22 cellular contexts compared by ENCODE assay signal in the genomic region with DNA sequence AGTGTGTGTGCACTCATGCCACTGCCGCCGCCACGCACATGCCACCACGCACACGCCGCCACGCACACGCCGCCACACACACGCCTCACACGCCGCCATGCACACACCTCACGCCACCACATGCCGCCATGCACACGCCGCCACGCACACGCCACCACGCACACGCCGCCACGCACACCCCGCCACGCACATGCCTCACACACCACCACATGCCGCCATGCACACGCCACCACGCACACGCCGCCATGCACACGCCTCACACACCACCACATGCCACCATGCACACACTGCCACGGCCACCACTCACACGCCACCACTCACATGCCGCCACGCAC. TPM values are rescaled to one million over a fixed set of nuclear protein-coding genes. Genes with fewer than 3 reads are reported as not detected.
DNase-seq lines count a peak whose midpoint lies in the region; ATAC-seq, FAIRE-seq and TF ChIP-seq lines count a peak whose summit lies in the region.
"Had no signal": no experiment of that assay in that cellular context is flagged by ENCODE, and none has a peak within 500 bp of the region (broad histone marks: within the 10 kb centered on the region; RNA-seq: fewer than 3 reads in every experiment).

No MANE protein-coding gene starts in this region.

- H3K9ac ChIP-seq in H9 (ENCODE audit: extremely low read depth, insufficient read length, low read length) = no peak overlapping the region
- H3K9ac ChIP-seq in GM12878 (ENCODE audit: control insufficient read depth, insufficient read depth, low read length) = no peak overlapping the region

- H3K23ac ChIP-seq in H9 (ENCODE audit: insufficient read length, low read depth, low read length) = no peak overlapping the region

- no peak for TF ChIP-seq CTCF in activated CD8-positive, alpha-beta T cell treated with anti-CD3 and anti-CD28 coated beads for 36 hours (IDR thresholded peaks at IDR 0.05)
- TF ChIP-seq CTCF in H9 (conservative IDR thresholded peaks at IDR 0.05) (no peak), GM12878 (IDR thresholded peaks at IDR 0.05 in 2 of 3, conservative IDR thresholded peaks at IDR 0.05 in 1 of 3; ENCODE audit: control insufficient read depth in 2 of 3, extremely low read depth in 1 of 3, insufficient read depth in 1 of 3, low read depth in 3 of 3, low read length in 3 of 3) (no peak), neural crest cell (conservative IDR thresholded peaks at IDR 0.05) (no peak)

- BruUV-seq in GM12878 (replicated peaks; lab: Mats Ljungman, UMichigan) = no TSS peak

- peaks cover 3% of the 10 kb centered on the region for H3K27me3 Mint-ChIP-seq in activated CD8-positive, alpha-beta T cell treated with anti-CD3 and anti-CD28 coated beads, Interleukin-2, amount 10 ng/mL, durations not matched to agents 7 days and 5 days (ENCODE audit: low read depth)
- H3K27me3 Mint-ChIP-seq in activated CD8-positive, alpha-beta T cell treated with anti-CD3 and anti-CD28 coated beads for 36 hours = no peaks in the 10 kb centered on the region
- H3K27me3 Mint-ChIP-seq in H9 (ENCODE audit: low read depth) = no peaks in the 10 kb centered on the region
- no peaks in the 10 kb centered on the region for H3K27me3 Mint-ChIP-seq in neural crest cell (ENCODE audit: low read depth)

- no peak overlapping the region for H4K91ac ChIP-seq in H9 (ENCODE audit: insufficient read length, low read depth, low read length)

- H3K9me3 Mint-ChIP-seq in activated CD8-positive, alpha-beta T cell treated with anti-CD3 and anti-CD28 coated beads, Interleukin-2, amount 10 ng/mL, durations not matched to agents 7 days and 5 days (ENCODE audit: insufficient read depth) = no peaks in the 10 kb centered on the region
- no peaks in the 10 kb centered on the region for H3K9me3 Mint-ChIP-seq in activated CD8-positive, alpha-beta T cell treated with anti-CD3 and anti-CD28 coated beads for 36 hours
- H3K9me3 Mint-ChIP-seq in H9 (peaks cover 0 to 3% of the 10 kb centered on the region in 2 experiments; a peak in 2 of 5 replicates), neural crest cell (no peaks in the 10 kb centered on the region)
- H3K9me3 Mint-ChIP-seq: CD4-positive, CD25-positive, alpha-beta regulatory T cell had no signal

- no peak overlapping the region for H3K4ac ChIP-seq in H9 (ENCODE audit: low read depth, low read length)

- H3K4me2 ChIP-seq in H9 (ENCODE audit: insufficient read depth, insufficient read length, low read length) (no peak overlapping the region), GM12878 (ENCODE audit: control insufficient read depth, insufficient read depth) (no peak overlapping the region)

- TF ChIP-seq POLR2A in GM12878 (IDR thresholded peaks at IDR 0.05; ENCODE audit: low read depth, low read length) = peak; percentile 52; the same call in 1 of the 2 replicates

- no peak for TF ChIP-seq EP300 in GM12878 (IDR thresholded peaks at IDR 0.05; ENCODE audit: borderline replicate concordance in 1 of 2, control insufficient read depth in 1 of 2, low read depth in 2 of 2, low read length in 2 of 2)

- no peaks in the 10 kb centered on the region for H3K36me3 ChIP-seq in GM12878 (ENCODE audit: control insufficient read depth in 2 of 2, insufficient read depth in 2 of 2, low read length in 1 of 2)

- no peak overlapping the region for H3T11ph ChIP-seq in H9 (ENCODE audit: low read length)

- H3K4me1 ChIP-seq in H9 (ENCODE audit: insufficient read depth, low read length) (no peaks in the 10 kb centered on the region), GM12878 (ENCODE audit: control insufficient read depth, insufficient read depth, low read length) (no peaks in the 10 kb centered on the region)
- H3K4me1 ChIP-seq: Caco-2 had no signal

- no peak overlapping the region for H2BK15ac ChIP-seq in H9 (ENCODE audit: low read depth, low read length)

- H2AFZ ChIP-seq in H9 (ENCODE audit: low read length) = no peak overlapping the region
- H2AFZ ChIP-seq in GM12878 (ENCODE audit: control insufficient read depth, low read depth, low read length) = no peak overlapping the region

- H2BK5ac ChIP-seq in H9 (ENCODE audit: insufficient read length, low read length) = no peak overlapping the region

- in situ Hi-C loops in GM12878 (cut with MboI) = no loop called here

- H3K9me3 ChIP-seq in H9 (ENCODE audit: control insufficient read depth, low read depth, low read length) (no peaks in the 10 kb centered on the region), GM12878 (replicated peaks; ENCODE audit: control insufficient read depth, insufficient read depth, low read length) (no peaks in the 10 kb centered on the region)
- H3K9me3 ChIP-seq: Caco-2 had no signal

- H3K79me1 ChIP-seq in H9 (ENCODE audit: insufficient read depth, low read depth, low read length, poor library complexity, severe bottlenecking) = no peaks in the 10 kb centered on the region

- CTCF ChIA-PET in activated CD8-positive, alpha-beta T cell treated with anti-CD3 and anti-CD28 coated beads, Interleukin-2, amount 10 ng/mL, durations not matched to agents 7 days and 5 days (lab: Charles Lee) = no interaction called here
- CTCF ChIA-PET in activated CD8-positive, alpha-beta T cell treated with anti-CD3 and anti-CD28 coated beads for 36 hours (lab: Charles Lee) = no interaction called here
- CTCF ChIA-PET in GM12878 (lab: Yijun Ruan, JAX) = no interaction called here

- WGBS in H9 (ENCODE audit: extremely low coverage, insufficient read length, low lambda C conversion rate) = 100% methylated on average over 1 of the region's 34 CpGs
- 94% methylated on average over 18 of the region's 34 CpGs for WGBS in GM12878 (ENCODE audit: insufficient coverage, insufficient replicate concordance, low lambda C conversion rate, missing lambda C conversion rate)

- H4K8ac ChIP-seq in H9 (replicated peaks; ENCODE audit: insufficient read length, low read depth, low read length) = no peak overlapping the region

- no peaks in the 10 kb centered on the region for H3K27me3 ChIP-seq in H9 (ENCODE audit: insufficient read depth, low read length)
- no peaks in the 10 kb centered on the region for H3K27me3 ChIP-seq in GM12878 (replicated peaks in 1 of 2; ENCODE audit: control insufficient read depth in 2 of 2, insufficient read depth in 2 of 2, low read length in 1 of 2)

- H4K20me1 ChIP-seq in H9 (ENCODE audit: control insufficient read depth, insufficient read depth, insufficient read length) (no peaks in the 10 kb centered on the region), GM12878 (ENCODE audit: control insufficient read depth, insufficient read depth) (no peaks in the 10 kb centered on the region)

- no peak overlapping the region for H2BK20ac ChIP-seq in H9 (ENCODE audit: low read depth, low read length, poor library complexity, severe bottlenecking)

- SMC1A ChIA-PET in GM12878 (lab: Charles Lee; ENCODE audit: uncharacterized antibody, unreplicated experiment) = no interaction called here

- POLR2A ChIA-PET in activated CD8-positive, alpha-beta T cell treated with anti-CD3 and anti-CD28 coated beads, Interleukin-2, amount 10 ng/mL, durations not matched to agents 7 days and 5 days (lab: Charles Lee) = interaction anchor here (2.0 kb wide), 1 partner anchor 28 kb away, joined by 5 read pairs; no protein-coding TSS in a partner anchor
- POLR2A ChIA-PET in activated CD8-positive, alpha-beta T cell treated with anti-CD3 and anti-CD28 coated beads for 36 hours (lab: Charles Lee) = no interaction called here
- POLR2A ChIA-PET in GM12878 (lab: Charles Lee) = no interaction called here

- TF ChIP-seq RAD21 in GM12878 (IDR thresholded peaks at IDR 0.05; ENCODE audit: insufficient read depth, low read depth, low read length) = no peak

- DNase-seq in activated CD8-positive, alpha-beta T cell treated with anti-CD3 and anti-CD28 coated beads, Interleukin-2, amount 10 ng/mL, durations not matched to agents 7 days and 5 days = no peak
- no peak for DNase-seq in activated CD8-positive, alpha-beta T cell treated with anti-CD3 and anti-CD28 coated beads for 36 hours
- DNase-seq in H9 (no peak), GM12878 (ENCODE audit: low read depth, low spot score) (no peak), neural crest cell (ENCODE audit: low read depth, low spot score) (no peak), NCI-H146 (lab: John Stamatoyannopoulos, UW) (no peak), iPS-NIHi7 (ENCODE audit: extremely low spot score) (no peak), DMS79 (lab: John Stamatoyannopoulos, UW) (no peak)
- DNase-seq: 8988T; Caco-2; CD4-positive, CD25-positive, alpha-beta regulatory T cell; DMS153; GF-D8; HCEC 1CT; MM.1S; NCI-H1092 treated with DMSO at 0.1 percent for 48 hours; NCI-H2081; NCI-H2171 treated with DMSO at 0.1 percent for 48 hours; NCI-H748 treated with DMSO at 0.1 percent for 48 hours; NK-92 treated with Interleukin-12 subunit alpha and Interleukin-12 subunit beta, amount 100 ng/mL, for 24 hours; SHP77 treated with DMSO at 0.1 percent for 48 hours had no signal

- H3K4me3 Mint-ChIP-seq in activated CD8-positive, alpha-beta T cell treated with anti-CD3 and anti-CD28 coated beads, Interleukin-2, amount 10 ng/mL, durations not matched to agents 7 days and 5 days = no peak overlapping the region
- H3K4me3 Mint-ChIP-seq in activated CD8-positive, alpha-beta T cell treated with anti-CD3 and anti-CD28 coated beads for 36 hours = no peak overlapping the region
- H3K4me3 Mint-ChIP-seq in H9 = peak overlapping the region in 1 of 2 experiments; percentile 65; a peak in 1 of 5 replicates
- H3K4me3 Mint-ChIP-seq in neural crest cell = peak overlapping the region; percentile 72

- ATAC-seq in activated CD8-positive, alpha-beta T cell treated with anti-CD3 and anti-CD28 coated beads, Interleukin-2, amount 10 ng/mL, durations not matched to agents 7 days and 5 days = no peak
- no peak for ATAC-seq in activated CD8-positive, alpha-beta T cell treated with anti-CD3 and anti-CD28 coated beads for 36 hours
- ATAC-seq in GM12878 = no peak

- no peak overlapping the region for H3K18ac ChIP-seq in H9 (ENCODE audit: insufficient read length, low read depth, low read length)

- RAD21 ChIA-PET in GM12878 (lab: Charles Lee; ENCODE audit: unreplicated experiment) = no interaction called here

- no peaks in the 10 kb centered on the region for H3K23me2 ChIP-seq in H9 (ENCODE audit: insufficient read length, low read depth, low read length, poor library complexity, severe bottlenecking)

- no peak overlapping the region for H3K4me3 ChIP-seq in GM12878

- no peak overlapping the region for H2BK120ac ChIP-seq in H9 (ENCODE audit: low read depth, low read length, poor library complexity, severe bottlenecking)

- peaks cover 2% of the 10 kb centered on the region for H3K4me1 Mint-ChIP-seq in activated CD8-positive, alpha-beta T cell treated with anti-CD3 and anti-CD28 coated beads, Interleukin-2, amount 10 ng/mL, durations not matched to agents 7 days and 5 days (ENCODE audit: low read depth)
- H3K4me1 Mint-ChIP-seq in activated CD8-positive, alpha-beta T cell treated with anti-CD3 and anti-CD28 coated beads for 36 hours (ENCODE audit: low read depth) = no peaks in the 10 kb centered on the region
- H3K4me1 Mint-ChIP-seq in H9 = no peaks in the 10 kb centered on the region
- H3K4me1 Mint-ChIP-seq in neural crest cell = peaks cover 5% of the 10 kb centered on the region

- intact Hi-C loops in activated CD8-positive, alpha-beta T cell treated with anti-CD3 and anti-CD28 coated beads for 36 hours (cut with micrococcal nuclease) = no loop called here
- intact Hi-C loops in GM12878 (cut with micrococcal nuclease; ENCODE audit: unreplicated experiment) = no loop called here

- no peak overlapping the region for H3K27ac ChIP-seq in H9 (ENCODE audit: insufficient read length, low read depth, low read length)
- H3K27ac ChIP-seq in GM12878 (ENCODE audit: control insufficient read depth, insufficient read depth) = no peak overlapping the region

- FAIRE-seq in GM12878 (lab: Jason Lieb, UNC) = no peak
- FAIRE-seq: RCC 7860 had no signal

- H4K5ac ChIP-seq in H9 (ENCODE audit: insufficient read length, low read depth, low read length) = peak overlapping the region; percentile 56

- peak overlapping the region; percentile 67 for H3K27ac Mint-ChIP-seq in activated CD8-positive, alpha-beta T cell treated with anti-CD3 and anti-CD28 coated beads, Interleukin-2, amount 10 ng/mL, durations not matched to agents 7 days and 5 days
- no peak overlapping the region for H3K27ac Mint-ChIP-seq in activated CD8-positive, alpha-beta T cell treated with anti-CD3 and anti-CD28 coated beads for 36 hours
- H3K27ac Mint-ChIP-seq in H9 (peak overlapping the region in 2 of 3 experiments; percentile 70 to 84; a peak in 2 of 7 replicates), neural crest cell (ENCODE audit: unreplicated experiment) (no peak overlapping the region)

- no peak overlapping the region for H2AK5ac ChIP-seq in H9 (ENCODE audit: insufficient read length, low read length)

- no peak overlapping the region for H3K56ac ChIP-seq in H9 (ENCODE audit: insufficient read length, low read depth, low read length)

- no peak overlapping the region for H2BK12ac ChIP-seq in H9 (ENCODE audit: insufficient read length, low read depth, low read length)

- H3K14ac ChIP-seq in H9 (ENCODE audit: insufficient read depth, low read length) = no peak overlapping the region; the same call in 1 of the 2 replicates

- H3K79me2 ChIP-seq in H9 (ENCODE audit: insufficient read depth, low read length) = no peaks in the 10 kb centered on the region
- H3K79me2 ChIP-seq in GM12878 (ENCODE audit: control insufficient read depth, insufficient read depth, low read length) = no peaks in the 10 kb centered on the region

- H3K36me3 Mint-ChIP-seq in activated CD8-positive, alpha-beta T cell treated with anti-CD3 and anti-CD28 coated beads, Interleukin-2, amount 10 ng/mL, durations not matched to agents 7 days and 5 days (ENCODE audit: low read depth) = no peaks in the 10 kb centered on the region
- no peaks in the 10 kb centered on the region for H3K36me3 Mint-ChIP-seq in activated CD8-positive, alpha-beta T cell treated with anti-CD3 and anti-CD28 coated beads for 36 hours (ENCODE audit: low read depth)
- peaks cover 4 to 16% (median 5%) of the 10 kb centered on the region in 3 experiments; a peak in 6 of 7 replicates for H3K36me3 Mint-ChIP-seq in H9 (ENCODE audit: insufficient read depth in 1 of 3, low read depth in 3 of 3)
- peaks cover 13% of the 10 kb centered on the region for H3K36me3 Mint-ChIP-seq in neural crest cell (ENCODE audit: low read depth)

RNA-seq across cellular contexts. Expression of gene CLBA1, which starts 6.3 kb away (rescaled TPM):
- total RNA-seq in activated CD8-positive, alpha-beta T cell treated with anti-CD3 and anti-CD28 coated beads, Interleukin-2, amount 10 ng/mL, durations not matched to agents 7 days and 5 days = under 1 TPM; 0.55 to 0.95 TPM
- total RNA-seq in activated CD8-positive, alpha-beta T cell treated with anti-CD3 and anti-CD28 coated beads for 36 hours = under 1 TPM; 0.47 to 0.67 TPM
- total RNA-seq in H9 (2021) = 2.4 and 3.0 TPM in 2 replicates
- 2.8 and 4.2 TPM in 2 replicates for total RNA-seq in GM12878 (2013; cell fraction: nucleolus; rRNA removed)
- total RNA-seq in GM12878 (2014; rRNA removed) = 0.76 and 0.96 TPM in 2 replicates
- 0.45 and 0.74 TPM in 2 replicates for total RNA-seq in GM12878 (2014; rRNA removed; fragmentation: Illumina TruSeq; extraction: Trizol)
- 0.56 and 0.90 TPM in 2 replicates for total RNA-seq in GM12878 (2021)
- 1.1 TPM for polyA plus RNA-seq in GM12878 (2011; ENCODE audit: low read depth)
- 0.38 and 0.59 TPM in 2 replicates for polyA plus RNA-seq in GM12878 (2011; rRNA removed)
- polyA plus RNA-seq in GM12878 (2011; cell fraction: cytosol; rRNA removed) = 0.92 and 1.1 TPM in 2 replicates
- 2.5 and 2.9 TPM in 2 replicates for polyA plus RNA-seq in GM12878 (2011; cell fraction: nucleus; rRNA removed)
- 1.4 and 2.2 TPM in 2 replicates for polyA plus RNA-seq in GM12878 (2012)
- 0.24 and 0.62 TPM in 2 replicates for polyA plus RNA-seq in GM12878 (2014; fragmentation: Illumina TruSeq; extraction: Trizol)
- under 1 TPM in 1 of 2 experiments, not detected in 1; 0.07 TPM for polyA plus RNA-seq in GM12878 (2014; fragmentation: Nextera tagmentation; extraction: Ambion mirVana)
- polyA plus RNA-seq in GM12878 (2014; rRNA removed) = 0.72 and 1.1 TPM in 2 replicates
- 1 to 10 TPM in 1 of 2 experiments, under 1 TPM in 1; 0.62 to 1.1 TPM for polyA plus RNA-seq in GM12878 (2016; fragmentation: Nextera tagmentation; extraction: Ambion mirVana)
- 0.88 TPM in 1 of 2 replicates, not detected in the other for polyA minus RNA-seq in GM12878 (2011; rRNA and poly(A)+ RNA removed)
- polyA minus RNA-seq in GM12878 (2011; cell fraction: cytosol; rRNA and poly(A)+ RNA removed) = 0.83 TPM in 1 of 2 replicates, not detected in the other
- 0.73 and 0.96 TPM in 2 replicates for polyA minus RNA-seq in GM12878 (2011; cell fraction: nucleus; rRNA and poly(A)+ RNA removed)
- 12.2 and 14.1 TPM in 2 replicates for total RNA-seq in neural crest cell

RNA-seq across cellular contexts. Expression of gene AHNAK2, which starts 13.7 kb away (rescaled TPM):
- total RNA-seq in activated CD8-positive, alpha-beta T cell treated with anti-CD3 and anti-CD28 coated beads, Interleukin-2, amount 10 ng/mL, durations not matched to agents 7 days and 5 days = not detected
- under 1 TPM in 1 of 2 experiments, not detected in 1; 0.02 TPM for total RNA-seq in activated CD8-positive, alpha-beta T cell treated with anti-CD3 and anti-CD28 coated beads for 36 hours
- 2.3 and 2.8 TPM in 2 replicates for total RNA-seq in H9 (2021)
- 0.02 TPM in 1 of 2 replicates, not detected in the other for total RNA-seq in GM12878 (2013; cell fraction: nucleolus; rRNA removed)
- not detected in 2 replicates for total RNA-seq in GM12878 (2014; rRNA removed)
- not detected in 2 replicates for total RNA-seq in GM12878 (2014; rRNA removed; fragmentation: Illumina TruSeq; extraction: Trizol)
- 0.03 and 0.10 TPM in 2 replicates for total RNA-seq in GM12878 (2021)
- 0.05 TPM for polyA plus RNA-seq in GM12878 (2011; ENCODE audit: low read depth)
- 0.03 TPM in 1 of 2 replicates, not detected in the other for polyA plus RNA-seq in GM12878 (2011; rRNA removed)
- not detected in 2 replicates for polyA plus RNA-seq in GM12878 (2011; cell fraction: cytosol; rRNA removed)
- polyA plus RNA-seq in GM12878 (2011; cell fraction: nucleus; rRNA removed) = not detected in 2 replicates
- 0.03 TPM in 2 replicates for polyA plus RNA-seq in GM12878 (2012)
- not detected in 2 replicates for polyA plus RNA-seq in GM12878 (2014; fragmentation: Illumina TruSeq; extraction: Trizol)
- polyA plus RNA-seq in GM12878 (2014; fragmentation: Nextera tagmentation; extraction: Ambion mirVana) = not detected
- polyA plus RNA-seq in GM12878 (2014; rRNA removed) = not detected in 2 replicates
- not detected for polyA plus RNA-seq in GM12878 (2016; fragmentation: Nextera tagmentation; extraction: Ambion mirVana)
- not detected in 2 replicates for polyA minus RNA-seq in GM12878 (2011; rRNA and poly(A)+ RNA removed)
- polyA minus RNA-seq in GM12878 (2011; cell fraction: cytosol; rRNA and poly(A)+ RNA removed) = 0.42 TPM in 1 of 2 replicates, not detected in the other
- under 0.01 and 0.19 TPM in 2 replicates for polyA minus RNA-seq in GM12878 (2011; cell fraction: nucleus; rRNA and poly(A)+ RNA removed)
- total RNA-seq in neural crest cell = 1.4 TPM in 2 replicates
- total RNA-seq: CD4-positive, CD25-positive, alpha-beta regulatory T cell had no signal
- polyA plus RNA-seq: CD4-positive, CD25-positive, alpha-beta regulatory T cell had no signal

RNA-seq across cellular contexts. Expression of gene CDCA4, which starts 29.0 kb away (rescaled TPM):
- 10 to 100 TPM; 59.9 to 62.3 TPM for total RNA-seq in activated CD8-positive, alpha-beta T cell treated with anti-CD3 and anti-CD28 coated beads, Interleukin-2, amount 10 ng/mL, durations not matched to agents 7 days and 5 days
- 10 to 100 TPM; 59.4 to 63.5 TPM for total RNA-seq in activated CD8-positive, alpha-beta T cell treated with anti-CD3 and anti-CD28 coated beads for 36 hours
- total RNA-seq in H9 (2021) = 57.7 and 58.5 TPM in 2 replicates
- 26.9 and 31.0 TPM in 2 replicates for total RNA-seq in GM12878 (2013; cell fraction: nucleolus; rRNA removed)
- total RNA-seq in GM12878 (2014; rRNA removed) = 59.0 and 62.9 TPM in 2 replicates
- total RNA-seq in GM12878 (2014; rRNA removed; fragmentation: Illumina TruSeq; extraction: Trizol) = 28.7 and 30.1 TPM in 2 replicates
- total RNA-seq in GM12878 (2021) = 56.3 and 60.2 TPM in 2 replicates
- 12.7 TPM for polyA plus RNA-seq in GM12878 (2011; ENCODE audit: low read depth)
- polyA plus RNA-seq in GM12878 (2011; rRNA removed) = 35.4 and 48.5 TPM in 2 replicates
- polyA plus RNA-seq in GM12878 (2011; cell fraction: cytosol; rRNA removed) = 50.6 and 63.1 TPM in 2 replicates
- polyA plus RNA-seq in GM12878 (2011; cell fraction: nucleus; rRNA removed) = 32.4 and 40.6 TPM in 2 replicates
- 27.2 and 36.2 TPM in 2 replicates for polyA plus RNA-seq in GM12878 (2012)
- polyA plus RNA-seq in GM12878 (2014; fragmentation: Illumina TruSeq; extraction: Trizol) = 14.4 and 23.3 TPM in 2 replicates
- polyA plus RNA-seq in GM12878 (2014; fragmentation: Nextera tagmentation; extraction: Ambion mirVana) = 10 to 100 TPM; 10.4 to 16.1 TPM
- polyA plus RNA-seq in GM12878 (2014; rRNA removed) = 55.7 and 59.3 TPM in 2 replicates
- 10 to 100 TPM; 61.7 to 64.0 TPM for polyA plus RNA-seq in GM12878 (2016; fragmentation: Nextera tagmentation; extraction: Ambion mirVana)
- 25.7 and 41.9 TPM in 2 replicates for polyA minus RNA-seq in GM12878 (2011; rRNA and poly(A)+ RNA removed)
- 16.9 and 21.2 TPM in 2 replicates for polyA minus RNA-seq in GM12878 (2011; cell fraction: cytosol; rRNA and poly(A)+ RNA removed)
- polyA minus RNA-seq in GM12878 (2011; cell fraction: nucleus; rRNA and poly(A)+ RNA removed) = 8.0 and 14.2 TPM in 2 replicates
- 55.0 and 58.2 TPM in 2 replicates for total RNA-seq in neural crest cell

Comparison
In these comparisons a context has a peak if more than half of its experiments do, and no peak if none do; other contexts are left out.
1. H3K27ac Mint-ChIP-seq: peak in activated CD8-positive, alpha-beta T cell treated with anti-CD3 and anti-CD28 coated beads, Interleukin-2, amount 10 ng/mL, durations not matched to agents 7 days and 5 days (single experiment) and H9 (2 of 3); none in activated CD8-positive, alpha-beta T cell treated with anti-CD3 and anti-CD28 coated beads for 36 hours (single experiment) and neural crest cell (single experiment).